In the genomic region with DNA sequence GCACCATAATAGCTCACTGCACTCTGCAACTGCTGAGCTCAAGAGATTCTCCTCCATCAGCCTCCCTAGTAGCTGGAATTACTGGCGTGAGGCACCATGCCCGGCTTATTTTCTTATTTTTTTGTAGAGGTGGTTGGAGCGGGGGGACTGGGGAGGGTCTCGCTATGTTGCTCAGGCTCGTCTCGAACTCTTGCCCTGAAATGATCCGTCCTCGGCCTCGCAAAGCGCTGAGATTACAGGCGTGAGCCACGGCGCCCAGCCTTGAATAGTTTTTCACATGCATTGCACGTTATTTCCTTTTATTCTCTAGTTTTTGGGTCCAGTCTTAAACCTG, we compare ENCODE assay signal across 8 cellular contexts. TPM values are rescaled to one million over a fixed set of nuclear protein-coding genes. Genes with fewer than 3 reads are reported as not detected.
A peak's percentile ranks its signal among the peaks of the same experiment; 100 is the strongest.
DNase-seq lines count a peak whose midpoint lies in the region; ATAC-seq, FAIRE-seq and TF ChIP-seq lines count a peak whose summit lies in the region.

No MANE protein-coding gene starts in this region.

- H3K4me3 ChIP-seq in WERI-Rb-1 (ENCODE audit: low read depth, low read length), result peak overlapping the region; percentile 58
- H3K4me3 ChIP-seq in gastroesophageal sphincter, result peak overlapping the region; percentile 8 to 92
- H3K4me3 ChIP-seq in skin epidermis, result peak overlapping the region; percentile 62 to 90 (median 84)

- TF ChIP-seq CTCF in WERI-Rb-1 (IDR thresholded peaks at IDR 0.05; ENCODE audit: low read depth, low read length) (no peak), gastroesophageal sphincter (IDR thresholded peaks at IDR 0.05) (no peak)

- TF ChIP-seq EP300 in gastroesophageal sphincter (IDR thresholded peaks at IDR 0.05), result no peak

- ATAC-seq in GM21390 (IDR thresholded peaks at IDR 0.05; ENCODE audit: unreplicated experiment) (peak; percentile 3), gastroesophageal sphincter (no peak), GM19351 (IDR thresholded peaks at IDR 0.05; ENCODE audit: unreplicated experiment) (no peak)

- DNase-seq in WERI-Rb-1, result no peak
- DNase-seq in islet precursor cell, result no peak
- DNase-seq in GM12892 (ENCODE audit: insufficient read length), result no peak
- no peak for DNase-seq in NCI-H774 (lab: John Stamatoyannopoulos, UW)

- H3K4me1 ChIP-seq in gastroesophageal sphincter, result peaks cover 0 to 33% (median 5%) of the 10 kb centered on the region in 3 donors

- FAIRE-seq in GM12892 (lab: Jason Lieb, UNC), result no peak

- no peaks in the 10 kb centered on the region for H3K27me3 ChIP-seq in WERI-Rb-1 (ENCODE audit: insufficient read depth, low read depth, severe bottlenecking)
- no peaks in the 10 kb centered on the region for H3K27me3 ChIP-seq in gastroesophageal sphincter

- TF ChIP-seq POLR2A in gastroesophageal sphincter (IDR thresholded peaks at IDR 0.05) (no peak), GM12892 (IDR thresholded peaks at IDR 0.05; ENCODE audit: low read depth, low read length) (no peak)

- WGBS in gastroesophageal sphincter (ENCODE audit: low coverage in 1 of 2), 2 donors, result 5 to 10% methylated on average over 4 to 6 of the region's 14 CpGs

- H3K27ac ChIP-seq in WERI-Rb-1 (peak overlapping the region; percentile 78), gastroesophageal sphincter (peak overlapping the region; percentile 2 to 91 (median 86)), skin epidermis (peak overlapping the region in 20 of 21 experiments; percentile 39 to 98 (median 88))

- H3K36me3 ChIP-seq in WERI-Rb-1, result peaks cover 16% of the 10 kb centered on the region
- peaks cover 0 to 18% of the 10 kb centered on the region in 2 donors for H3K36me3 ChIP-seq in gastroesophageal sphincter

- no peaks in the 10 kb centered on the region for H3K9me3 ChIP-seq in WERI-Rb-1 (ENCODE audit: severe bottlenecking)
- H3K9me3 ChIP-seq in gastroesophageal sphincter, result no peaks in the 10 kb centered on the region

RNA-seq across cellular contexts. Expression of a gene that starts 0.5 kb away (rescaled TPM):
- total RNA-seq in gastroesophageal sphincter, result 100 to 1,000 TPM; 109 to 228 (median 148) TPM
- polyA plus RNA-seq in GM12892 (2012; ENCODE audit: missing spikeins), result 172 TPM

RNA-seq across cellular contexts. Expression of a gene that starts 10.3 kb away (rescaled TPM):
- 1 to 10 TPM; 3.0 to 7.8 (median 7.3) TPM for total RNA-seq in gastroesophageal sphincter
- polyA plus RNA-seq in GM12892 (2012; ENCODE audit: missing spikeins), result 10.1 TPM

RNA-seq across cellular contexts. Expression of a gene that starts 20.2 kb away (rescaled TPM):
- total RNA-seq in gastroesophageal sphincter, result 1 to 10 TPM; 2.0 to 3.6 (median 2.8) TPM
- polyA plus RNA-seq in GM12892 (2012; ENCODE audit: missing spikeins), result 1.7 TPM

RNA-seq across cellular contexts. Expression of a gene that starts 21.4 kb away (rescaled TPM):
- total RNA-seq in gastroesophageal sphincter, result 1 to 10 TPM; 4.8 to 8.1 (median 6.6) TPM
- 0.68 TPM for polyA plus RNA-seq in GM12892 (2012; ENCODE audit: missing spikeins)

RNA-seq across cellular contexts. Expression of a gene that starts 28.8 kb away (rescaled TPM):
- 10 to 100 TPM; 13.0 to 21.0 (median 14.8) TPM for total RNA-seq in gastroesophageal sphincter
- 7.4 TPM for polyA plus RNA-seq in GM12892 (2012; ENCODE audit: missing spikeins)
